Comparison of ENCODE assay signal across 9 cellular contexts in genomic region chr2:188369365-188369764, GRCh38.
DNase-seq lines count a peak whose midpoint lies in the region; ATAC-seq, FAIRE-seq and TF ChIP-seq lines count a peak whose summit lies in the region.
"Had no signal": no experiment of that assay in that cellular context is flagged by ENCODE, and none has a peak within 500 bp of the region (broad histone marks: within the 10 kb centered on the region; RNA-seq: fewer than 3 reads in every experiment).

No MANE protein-coding gene starts in this region.

- no peaks in the 10 kb centered on the region for H3K27me3 ChIP-seq in HepG2 (ENCODE audit: control insufficient read depth in 1 of 2, insufficient read depth in 2 of 2, low read length in 2 of 2)

- H3K27ac Mint-ChIP-seq in mesothelial cell of epicardium = no peak overlapping the region
- H3K27ac Mint-ChIP-seq: activated B cell treated with CpG ODN at 0.5 μM for 24 hours had no signal

- H4K20me1 ChIP-seq in HepG2 (ENCODE audit: insufficient read depth, low read length) = no peaks in the 10 kb centered on the region

- CTCF ChIA-PET in HepG2 (lab: Yijun Ruan, JAX; ENCODE audit: low intra/inter-chr PET ratio, low total read pairs) = interaction anchor here (1.2 kb wide), 1 partner anchor 78 kb away, joined by 5 read pairs; the partner anchor contains the start of gene GULP1

- no peaks in the 10 kb centered on the region for H3K27me3 Mint-ChIP-seq in mesothelial cell of epicardium (ENCODE audit: low read depth)
- H3K27me3 Mint-ChIP-seq: activated B cell treated with CpG ODN at 0.5 μM for 24 hours had no signal

- no peak overlapping the region for H3K27ac ChIP-seq in HepG2 (ENCODE audit: extremely low read length, insufficient read depth, low read length)

- no peaks in the 10 kb centered on the region for H3K36me3 ChIP-seq in HepG2 (replicated peaks in 1 of 2; ENCODE audit: control insufficient read depth in 1 of 2, insufficient read depth in 2 of 2, low read length in 2 of 2)

- intact Hi-C loops in HepG2 (cut with micrococcal nuclease; ENCODE audit: unreplicated experiment) = loop anchor here (1.0 to 5.0 kb wide), 2 partner anchors 77 to 304 kb away; partner anchors contain the start of gene GULP1

- POLR2A ChIA-PET in HepG2 (lab: Yijun Ruan, JAX) = no interaction called here

- TF ChIP-seq POLR2A in HepG2 (IDR thresholded peaks at IDR 0.05; ENCODE audit: insufficient read depth in 1 of 2, low read depth in 2 of 2, low read length in 2 of 2) = no peak

- TF ChIP-seq EP300 in HepG2 (IDR thresholded peaks at IDR 0.05; ENCODE audit: low read depth in 2 of 2, low read length in 2 of 2) = no peak
- no peak for TF ChIP-seq EP300 in HepG2 (CRISPR knock-in tag; IDR thresholded peaks at IDR 0.05; ENCODE audit: borderline replicate concordance)

- no peaks in the 10 kb centered on the region for H3K9me3 ChIP-seq in HepG2 (ENCODE audit: low read length)

- WGBS in HepG2 (ENCODE audit: low lambda C conversion rate) = 10% methylated on average over 3 of the region's 3 CpGs

- ATAC-seq in GM18867 (IDR thresholded peaks at IDR 0.05; ENCODE audit: unreplicated experiment) = peak; percentile 96
- peak; percentile 82 for ATAC-seq in HG03039 (IDR thresholded peaks at IDR 0.05; ENCODE audit: unreplicated experiment)
- peak; percentile 99 for ATAC-seq in HepG2

- no peaks in the 10 kb centered on the region for H3K4me1 ChIP-seq in HepG2 (ENCODE audit: insufficient read depth, low read length)

- TF ChIP-seq CTCF in HepG2 (CRISPR knock-in tag; IDR thresholded peaks at IDR 0.05) (peak; percentile 74), mesothelial cell of epicardium (IDR thresholded peaks at IDR 0.05; ENCODE audit: unreplicated experiment) (no peak)

- H3K9me3 Mint-ChIP-seq in mesothelial cell of epicardium = no peaks in the 10 kb centered on the region
- H3K9me3 Mint-ChIP-seq: activated B cell treated with CpG ODN at 0.5 μM for 24 hours had no signal

- H3K9ac ChIP-seq in HepG2 (ENCODE audit: insufficient read depth, low read depth, low read length) = no peak overlapping the region

- BruUV-seq in HepG2 (replicated peaks; lab: Mats Ljungman, UMichigan) = no TSS peak

- 0 out of 2 replicates have a peak, but pooled peaks have one; percentile 12 for TF ChIP-seq RAD21 in HepG2 (CRISPR knock-in tag; IDR thresholded peaks at IDR 0.05)

- DNase-seq in Caki2 (ENCODE audit: low read depth) (peak; percentile 22), NCI-H526 (lab: John Stamatoyannopoulos, UW) (peak; percentile 4 to 69), cerebellar cortex (ENCODE audit: low spot score) (peak; percentile 48), HepG2 (ENCODE audit: low spot score) (peak; percentile 57), mesothelial cell of epicardium (ENCODE audit: low spot score in 2 of 2, unreplicated experiment in 2 of 2) (no peak), DMS114 treated with DMSO at 0.1 percent for 48 hours (lab: John Stamatoyannopoulos, UW; ENCODE audit: unreplicated experiment) (no peak)
- DNase-seq: activated B cell treated with CpG ODN at 0.5 μM for 24 hours had no signal

- H3K4me3 Mint-ChIP-seq in mesothelial cell of epicardium = no peak overlapping the region
- H3K4me3 Mint-ChIP-seq: activated B cell treated with CpG ODN at 0.5 μM for 24 hours had no signal

- no peak overlapping the region for H2AFZ ChIP-seq in HepG2 (ENCODE audit: low read length)

- peaks cover 17% of the 10 kb centered on the region for H3K4me1 Mint-ChIP-seq in mesothelial cell of epicardium
- H3K4me1 Mint-ChIP-seq: activated B cell treated with CpG ODN at 0.5 μM for 24 hours had no signal

- no peaks in the 10 kb centered on the region for H3K79me2 ChIP-seq in HepG2 (ENCODE audit: insufficient read depth, low read length)

- no peaks in the 10 kb centered on the region for H3K36me3 Mint-ChIP-seq in mesothelial cell of epicardium

- peak; percentile 79 for FAIRE-seq in HepG2 (lab: Jason Lieb, UNC)

- H3K4me2 ChIP-seq in HepG2 (ENCODE audit: low read depth, low read length) = no peak overlapping the region

- in situ Hi-C loops in Caki2 (cut with HindIII; ENCODE audit: low pct_unique_long_range_greater_than_20kb, low sequenced_read_pairs) = no loop called here
- in situ Hi-C loops in HepG2 (cut with HindIII; ENCODE audit: extremely low pct_ligation_motif_present, low pct_unique_long_range_greater_than_20kb) = no loop called here

- no peak overlapping the region for H3K4me3 ChIP-seq in HepG2 (replicated peaks in 1 of 3; ENCODE audit: insufficient read depth in 1 of 3, low read depth in 2 of 3, low read length in 3 of 3)

TF ChIP-seq in HepG2, 621 proteins besides CTCF, POLR2A, EP300 and RAD21:
- no peak for TF ChIP-seq ZNF607 (CRISPR knock-in tag; IDR thresholded peaks at IDR 0.05; ENCODE audit: borderline replicate concordance)
- peak; percentile 49; the same call in 1 of the 2 replicates for TF ChIP-seq SMC3 (IDR thresholded peaks at IDR 0.05; ENCODE audit: low read length)
- TF ChIP-seq AGO1 (IDR thresholded peaks at IDR 0.05; ENCODE audit: low read depth, low read length, poor library complexity, severe bottlenecking) = no peak
- TF ChIP-seq ZNF839 (CRISPR knock-in tag; IDR thresholded peaks at IDR 0.05; ENCODE audit: borderline replicate concordance) = no peak
- TF ChIP-seq STAG1 (CRISPR knock-in tag; IDR thresholded peaks at IDR 0.05) = peak; percentile 64
- TF ChIP-seq MIER3 (CRISPR knock-in tag; IDR thresholded peaks at IDR 0.05; ENCODE audit: borderline replicate concordance) = no peak
- TF ChIP-seq ZSCAN5A (CRISPR knock-in tag; IDR thresholded peaks at IDR 0.05; ENCODE audit: borderline replicate concordance) = no peak
- no peak for TF ChIP-seq ATF2 (CRISPR knock-in tag; IDR thresholded peaks at IDR 0.05)

Comparison
In these comparisons a context has a peak if more than half of its experiments do, and no peak if none do; other contexts are left out.
1. DNase-seq: peak in Caki2 (single experiment), NCI-H526 (2 of 2), cerebellar cortex (single experiment) and HepG2 (single experiment); none in mesothelial cell of epicardium (0 of 2) and DMS114 treated with DMSO at 0.1 percent for 48 hours (single experiment).
2. Peak in every context shown above with its lines, with median percentiles within 50 percentile points of each other: ATAC-seq.